ENCODE assay signal across 27 cellular contexts in the genomic region with DNA sequence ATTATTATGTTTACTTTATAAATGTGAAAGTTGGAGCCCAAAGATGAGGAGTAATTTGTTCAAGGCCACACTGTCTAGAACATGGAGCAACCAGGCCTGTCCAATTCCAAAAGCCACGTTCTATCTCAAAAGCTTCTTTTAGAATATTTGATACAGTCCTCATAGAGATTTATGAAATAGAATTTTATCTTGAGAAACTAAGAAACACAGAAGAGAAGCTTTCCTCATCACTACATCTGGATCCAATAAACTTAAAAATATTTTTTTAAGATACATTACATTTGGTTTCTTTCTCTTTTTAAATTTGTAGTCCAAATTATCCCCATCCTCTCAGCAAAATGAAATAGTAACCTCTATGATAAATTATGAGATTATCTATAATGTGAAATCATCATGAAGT. TPM values are rescaled to one million over a fixed set of nuclear protein-coding genes. Genes with fewer than 3 reads are reported as not detected.
DNase-seq lines count a peak whose midpoint lies in the region; ATAC-seq, FAIRE-seq and TF ChIP-seq lines count a peak whose summit lies in the region.
"Had no signal": no experiment of that assay in that cellular context is flagged by ENCODE, and none has a peak within 500 bp of the region (broad histone marks: within the 10 kb centered on the region; RNA-seq: fewer than 3 reads in every experiment).

No MANE protein-coding gene starts in this region.

- H3K27me3 ChIP-seq in body of pancreas (no peaks in the 10 kb centered on the region), stomach (no peaks in the 10 kb centered on the region), colonic mucosa (no peaks in the 10 kb centered on the region)

- H3K4me3 ChIP-seq in body of pancreas (no peak overlapping the region), kidney (ENCODE audit: low read length in 2 of 2) (no peak overlapping the region), stomach (no peak overlapping the region), colonic mucosa (no peak overlapping the region)
- H3K4me3 ChIP-seq: HAP-1, lung, SK-N-MC, skin epidermis had no signal

- no peak overlapping the region for H3K4me3 Mint-ChIP-seq in HFFc6
- no peak overlapping the region for H3K4me3 Mint-ChIP-seq in activated T-cell treated with anti-CD3 and anti-CD28 coated beads, Interleukin-2, amount 50 U/mL, for 72 hours
- H3K4me3 Mint-ChIP-seq: activated CD4-positive, alpha-beta T cell treated with anti-CD3 and anti-CD28 coated beads, Interleukin-2, amount 10 ng/mL, durations not matched to agents 7 days and 5 days; activated naive CD8-positive, alpha-beta T cell treated with anti-CD3 and anti-CD28 coated beads for 36 hours; activated T-helper 17 cell treated with anti-CD3 and anti-CD28 coated beads, Interleukin-2, amount 50 U/mL, for 72 hours; CD4-positive, CD25-positive, alpha-beta regulatory T cell; effector memory CD8-positive, alpha-beta T cell had no signal

- H3K4me1 Mint-ChIP-seq in HFFc6 (ENCODE audit: low read depth) = peaks cover 63% of the 10 kb centered on the region
- H3K4me1 Mint-ChIP-seq in activated T-cell treated with anti-CD3 and anti-CD28 coated beads, Interleukin-2, amount 50 U/mL, for 72 hours (ENCODE audit: low read depth) = no peaks in the 10 kb centered on the region
- H3K4me1 Mint-ChIP-seq: activated CD4-positive, alpha-beta T cell treated with anti-CD3 and anti-CD28 coated beads, Interleukin-2, amount 10 ng/mL, durations not matched to agents 7 days and 5 days; activated naive CD8-positive, alpha-beta T cell treated with anti-CD3 and anti-CD28 coated beads for 36 hours; activated T-helper 17 cell treated with anti-CD3 and anti-CD28 coated beads, Interleukin-2, amount 50 U/mL, for 72 hours; CD4-positive, CD25-positive, alpha-beta regulatory T cell had no signal

- no peak for TF ChIP-seq EP300 in stomach (IDR thresholded peaks at IDR 0.05)

- peak overlapping the region; percentile 67 for H3K27ac Mint-ChIP-seq in HFFc6
- H3K27ac Mint-ChIP-seq in activated T-cell treated with anti-CD3 and anti-CD28 coated beads, Interleukin-2, amount 50 U/mL, for 72 hours = no peak overlapping the region
- H3K27ac Mint-ChIP-seq: activated CD4-positive, alpha-beta T cell treated with anti-CD3 and anti-CD28 coated beads, Interleukin-2, amount 10 ng/mL, durations not matched to agents 7 days and 5 days; activated naive CD8-positive, alpha-beta T cell treated with anti-CD3 and anti-CD28 coated beads for 36 hours; activated T-helper 17 cell treated with anti-CD3 and anti-CD28 coated beads, Interleukin-2, amount 50 U/mL, for 72 hours; CD4-positive, CD25-positive, alpha-beta regulatory T cell; effector memory CD8-positive, alpha-beta T cell had no signal

- TF ChIP-seq CTCF in HFFc6 (IDR thresholded peaks at IDR 0.05) (no peak), body of pancreas (IDR thresholded peaks at IDR 0.05) (no peak), kidney (IDR thresholded peaks at IDR 0.05; ENCODE audit: borderline replicate concordance, extremely low read depth, insufficient read depth) (no peak), stomach (IDR thresholded peaks at IDR 0.05) (no peak), colonic mucosa (IDR thresholded peaks at IDR 0.05) (no peak)

- H3K9me3 ChIP-seq in body of pancreas (no peaks in the 10 kb centered on the region), kidney (ENCODE audit: control insufficient read depth in 1 of 2, low read length in 2 of 2) (no peaks in the 10 kb centered on the region), stomach (no peaks in the 10 kb centered on the region), colonic mucosa (no peaks in the 10 kb centered on the region)
- H3K9me3 ChIP-seq: HAP-1 had no signal

- no peaks in the 10 kb centered on the region for H3K9me3 Mint-ChIP-seq in HFFc6
- H3K9me3 Mint-ChIP-seq in activated T-cell treated with anti-CD3 and anti-CD28 coated beads, Interleukin-2, amount 50 U/mL, for 72 hours = no peaks in the 10 kb centered on the region
- H3K9me3 Mint-ChIP-seq: activated CD4-positive, alpha-beta T cell treated with anti-CD3 and anti-CD28 coated beads, Interleukin-2, amount 10 ng/mL, durations not matched to agents 7 days and 5 days; activated naive CD8-positive, alpha-beta T cell treated with anti-CD3 and anti-CD28 coated beads for 36 hours; activated T-helper 17 cell treated with anti-CD3 and anti-CD28 coated beads, Interleukin-2, amount 50 U/mL, for 72 hours; CD4-positive, CD25-positive, alpha-beta regulatory T cell; effector memory CD8-positive, alpha-beta T cell had no signal

- no peaks in the 10 kb centered on the region for H3K36me3 ChIP-seq in body of pancreas (replicated peaks in 1 of 2; ENCODE audit: insufficient read depth in 1 of 2, low read depth in 2 of 2)
- H3K36me3 ChIP-seq in kidney (ENCODE audit: control insufficient read depth in 1 of 2, insufficient read depth in 2 of 2, low read length in 2 of 2) = no peaks in the 10 kb centered on the region
- H3K36me3 ChIP-seq in stomach = no peaks in the 10 kb centered on the region
- H3K36me3 ChIP-seq in colonic mucosa = no peaks in the 10 kb centered on the region
- H3K36me3 ChIP-seq: HAP-1, WERI-Rb-1 had no signal

- H3K27ac ChIP-seq in body of pancreas (peak overlapping the region in 3 of 4 donors; percentile 10 to 90 (median 70)), kidney (ENCODE audit: low read depth in 2 of 2, low read length in 2 of 2) (peak overlapping the region in 1 of 2 donors; percentile 49), stomach (peak overlapping the region in 3 of 5 donors; percentile 53 to 79 (median 73)), colonic mucosa (no peak overlapping the region)
- H3K27ac ChIP-seq: SK-N-MC, WERI-Rb-1 had no signal

- DNase-seq in HFFc6 (no peak), body of pancreas (no peak), kidney (no peak), stomach (no peak), colonic mucosa (no peak), HTR-8/SVneo (ENCODE audit: insufficient read length, low spot score) (no peak)
- DNase-seq in activated T-cell treated with anti-CD3 and anti-CD28 coated beads, Interleukin-2, amount 50 U/mL, for 72 hours = no peak
- DNase-seq: activated CD4-positive, alpha-beta T cell treated with anti-CD3 and anti-CD28 coated beads, Interleukin-2, amount 10 ng/mL, durations not matched to agents 7 days and 5 days; activated naive CD8-positive, alpha-beta T cell treated with anti-CD3 and anti-CD28 coated beads for 36 hours; CD4-positive, CD25-positive, alpha-beta regulatory T cell; effector memory CD8-positive, alpha-beta T cell; EL; NCI-H1105 treated with DMSO at 0.1 percent for 48 hours; NCI-H2029 treated with DMSO at 0.1 percent for 48 hours; NCI-H226; stimulated activated CD4-positive, alpha-beta T cell treated with anti-CD3 and anti-CD28 coated beads, Interleukin-2, amount 100 ng/mL, for 24 hours; WERI-Rb-1 had no signal

- no peak for TF ChIP-seq POLR2A in body of pancreas (IDR thresholded peaks at IDR 0.05)
- no peak for TF ChIP-seq POLR2A in stomach (IDR thresholded peaks at IDR 0.05)

- H3K4me1 ChIP-seq in body of pancreas = peaks cover 50% of the 10 kb centered on the region
- H3K4me1 ChIP-seq in kidney (ENCODE audit: control insufficient read depth in 1 of 2, insufficient read depth in 1 of 2, low read depth in 1 of 2, low read length in 2 of 2) = peaks cover 4 to 37% of the 10 kb centered on the region in 2 donors
- peaks cover 0 to 56% (median 22%) of the 10 kb centered on the region in 4 donors for H3K4me1 ChIP-seq in stomach
- peaks cover 5% of the 10 kb centered on the region for H3K4me1 ChIP-seq in colonic mucosa

- ATAC-seq in body of pancreas = no peak
- ATAC-seq in activated T-cell treated with anti-CD3 and anti-CD28 coated beads, Interleukin-2, amount 50 U/mL, for 72 hours (replicated peaks in 1 of 2) = no peak
- no peak for ATAC-seq in GM18873 (IDR thresholded peaks at IDR 0.05; ENCODE audit: low FRiP score, unreplicated experiment)
- ATAC-seq: activated T-helper 17 cell treated with anti-CD3 and anti-CD28 coated beads, Interleukin-2, amount 50 U/mL, for 72 hours; effector memory CD8-positive, alpha-beta T cell; esophagus mucosa had no signal

- WGBS in body of pancreas, 2 donors = 39 to 44% methylated on average over 1 of the region's 1 CpG
- 81 to 94% (median 92%) methylated on average over 1 of the region's 1 CpG for WGBS in stomach, 5 donors

- H3K9ac ChIP-seq in kidney (ENCODE audit: low read length in 2 of 2) = no peak overlapping the region
- no peak overlapping the region for H3K9ac ChIP-seq in colonic mucosa (ENCODE audit: low read depth in 2 of 2, low read length in 2 of 2)

- H3K27me3 Mint-ChIP-seq in HFFc6 (ENCODE audit: insufficient read depth) = peaks cover 5% of the 10 kb centered on the region; the same call in 1 of the 2 replicates
- H3K27me3 Mint-ChIP-seq in activated T-cell treated with anti-CD3 and anti-CD28 coated beads, Interleukin-2, amount 50 U/mL, for 72 hours (ENCODE audit: low read depth) = no peaks in the 10 kb centered on the region
- H3K27me3 Mint-ChIP-seq: activated CD4-positive, alpha-beta T cell treated with anti-CD3 and anti-CD28 coated beads, Interleukin-2, amount 10 ng/mL, durations not matched to agents 7 days and 5 days; activated naive CD8-positive, alpha-beta T cell treated with anti-CD3 and anti-CD28 coated beads for 36 hours had no signal

- peaks cover 40% of the 10 kb centered on the region for H3K36me3 Mint-ChIP-seq in HFFc6 (ENCODE audit: low read depth)
- no peaks in the 10 kb centered on the region for H3K36me3 Mint-ChIP-seq in activated T-cell treated with anti-CD3 and anti-CD28 coated beads, Interleukin-2, amount 50 U/mL, for 72 hours (ENCODE audit: insufficient read depth in 2 of 2)
- H3K36me3 Mint-ChIP-seq: activated naive CD8-positive, alpha-beta T cell treated with anti-CD3 and anti-CD28 coated beads for 36 hours; CD4-positive, CD25-positive, alpha-beta regulatory T cell had no signal

- FAIRE-seq in kidney (lab: Jason Lieb, UNC) = peak; percentile 47
- FAIRE-seq in HTR-8/SVneo (lab: Jason Lieb, UNC) = no peak
- FAIRE-seq: D721Med, GM12892, keratinocyte had no signal

- intact Hi-C loops in body of pancreas (cut with DNase I) (no loop called here), kidney (cut with DNase I) (no loop called here), stomach (cut with DNase I; ENCODE audit: low total_unique reads) (no loop called here), colonic mucosa (cut with DNase I) (loop anchor here (10.0 kb wide), 1 partner anchor 59 kb away; a partner anchor contains a TSS)

RNA-seq across cellular contexts. Expression of a gene that starts 58.9 kb away (rescaled TPM):
- total RNA-seq in HFFc6 (2021; fragmentation: NEBNext Ultra II Directional; extraction: Animal tissue kit (Norgen Biotek cat#: 25700)) = 100 to 1,000 TPM; 235 to 320 (median 277) TPM
- total RNA-seq in body of pancreas (10 to 100 TPM; 11.2 to 31.4 TPM), kidney (73.1 TPM), stomach (100 to 1,000 TPM in 1 of 5 donors, 10 to 100 TPM in 4; 39.7 to 113 (median 58.4) TPM), colonic mucosa (100 to 1,000 TPM; 130 to 144 TPM)
- polyA plus RNA-seq in kidney (ENCODE audit: insufficient read depth, low read depth, low replicate concordance) (98.9 TPM), stomach (10 to 100 TPM; 10.6 to 23.1 (median 20.0) TPM)
- under 1 TPM; 0.09 to 0.38 TPM for total RNA-seq in activated T-cell treated with anti-CD3 and anti-CD28 coated beads, Interleukin-2, amount 50 U/mL, for 72 hours
- total RNA-seq: activated CD4-positive, alpha-beta T cell treated with anti-CD3 and anti-CD28 coated beads, Interleukin-2, amount 10 ng/mL, durations not matched to agents 7 days and 5 days had no signal
- polyA plus RNA-seq: CD4-positive, CD25-positive, alpha-beta regulatory T cell had no signal

Comparison
In these comparisons a context has a peak if more than half of its experiments do, and no peak if none do; other contexts are left out.
1. RNA of a gene that starts 58.9 kb away (total RNA-seq): 235 to 320 TPM in HFFc6, 130 to 144 TPM in colonic mucosa, 73.1 TPM in kidney (single experiment), 39.7 to 113 TPM in stomach and 11.2 to 31.4 TPM in body of pancreas; 0.09 to 0.38 TPM in activated T-cell treated with anti-CD3 and anti-CD28 coated beads, Interleukin-2, amount 50 U/mL, for 72 hours; every median in the first group is over 4 times any median in the second.